ENCODE assay signal across 8 cellular contexts in the genomic region with DNA sequence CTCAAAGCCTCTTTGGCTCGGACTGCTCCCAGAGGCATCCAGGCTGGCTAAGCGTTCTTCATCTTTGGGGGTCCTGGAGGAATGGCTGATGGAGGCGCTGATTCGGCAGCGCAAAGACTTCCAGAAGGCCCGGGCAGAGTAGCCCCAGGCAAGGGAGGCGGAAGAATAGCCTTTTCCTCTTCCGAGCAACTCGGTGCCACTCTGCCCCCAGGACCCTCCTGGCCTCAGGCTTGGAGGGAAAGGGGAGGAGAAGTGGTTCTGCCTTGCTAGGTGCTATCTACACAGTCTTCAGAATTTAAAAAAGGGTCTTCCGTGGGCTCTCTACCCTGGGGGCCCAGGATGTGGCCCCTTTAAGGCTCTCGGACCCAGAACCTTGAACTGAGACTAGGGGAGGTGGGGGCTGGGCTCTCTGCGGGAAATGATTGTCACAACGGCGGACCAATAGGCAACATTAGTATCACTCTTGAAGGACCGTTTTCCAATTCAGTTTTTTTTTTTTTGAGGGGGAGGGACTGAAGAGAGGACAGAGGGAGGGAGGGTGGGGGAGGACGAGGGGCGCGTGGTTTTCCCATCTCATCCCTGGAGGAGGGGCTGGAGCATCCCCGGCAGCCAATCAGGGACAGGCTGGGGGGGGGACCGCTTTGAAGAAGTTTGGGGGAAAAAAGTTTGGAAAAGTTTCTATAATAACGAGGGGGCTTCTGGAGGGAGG. TPM values are rescaled to one million over a fixed set of nuclear protein-coding genes. Genes with fewer than 3 reads are reported as not detected.
DNase-seq lines count a peak whose midpoint lies in the region; ATAC-seq and TF ChIP-seq lines count a peak whose summit lies in the region.

A gene (plus strand): TSS at position 679 of the 709 bp plus-strand sequence. CDS start 157 bp downstream, outside the sequence.

- H3K36me3 ChIP-seq in ACC112 (ENCODE audit: insufficient read depth, low read length), result no peaks in the 10 kb centered on the region; the same call in 1 of the 2 replicates

- H3K4me3 ChIP-seq in ACC112 (ENCODE audit: low read depth, low read length), result peak within 1 kb of the TSS; percentile 99

- H3K4me1 Mint-ChIP-seq in mesothelial cell of epicardium (peaks cover 48% of the 10 kb centered on the region), type B pancreatic cell (ENCODE audit: unreplicated experiment) (peaks cover 19% of the 10 kb centered on the region)

- H3K79me2 ChIP-seq in ACC112 (ENCODE audit: control insufficient read depth, insufficient read depth, low read length, unreplicated experiment), result peaks cover 6% of the 10 kb centered on the region

- no peaks in the 10 kb centered on the region for H3K27me3 ChIP-seq in ACC112 (ENCODE audit: insufficient read depth, low read length)

- peak within 1 kb of the TSS; percentile 89 for H3K4me3 Mint-ChIP-seq in mesothelial cell of epicardium
- peak within 1 kb of the TSS; percentile 95 for H3K4me3 Mint-ChIP-seq in type B pancreatic cell

- H3K4me1 ChIP-seq in ACC112 (ENCODE audit: control insufficient read depth, insufficient read depth, low read length, unreplicated experiment), result peaks cover 48% of the 10 kb centered on the region

- peak; percentile 19 for ATAC-seq in GM18870 (IDR thresholded peaks at IDR 0.05; ENCODE audit: unreplicated experiment)
- ATAC-seq in HG02798 (IDR thresholded peaks at IDR 0.05; ENCODE audit: poor library complexity, unreplicated experiment), result no peak

- H3K27me3 Mint-ChIP-seq in mesothelial cell of epicardium (ENCODE audit: low read depth) (no peaks in the 10 kb centered on the region), type B pancreatic cell (no peaks in the 10 kb centered on the region)

- H3K27ac ChIP-seq in ACC112 (ENCODE audit: low read depth, low read length) (peak within 1 kb of the TSS; percentile 91), epithelial cell of prostate (peak within 1 kb of the TSS; percentile 96)

- H3K27ac Mint-ChIP-seq in mesothelial cell of epicardium, result peak within 1 kb of the TSS; percentile 99
- H3K27ac Mint-ChIP-seq in type B pancreatic cell, result peak within 1 kb of the TSS; percentile 99

- peak within 1 kb of the TSS; percentile 87 for H2AFZ ChIP-seq in ACC112 (ENCODE audit: low read length, unreplicated experiment)

- H3K36me3 Mint-ChIP-seq in mesothelial cell of epicardium (peaks cover 5% of the 10 kb centered on the region), type B pancreatic cell (no peaks in the 10 kb centered on the region)

- TF ChIP-seq CTCF in mesothelial cell of epicardium (IDR thresholded peaks at IDR 0.05; ENCODE audit: unreplicated experiment) (no peak), type B pancreatic cell (conservative IDR thresholded peaks at IDR 0.05) (no peak)

- no peaks in the 10 kb centered on the region for H3K9me3 Mint-ChIP-seq in mesothelial cell of epicardium
- no peaks in the 10 kb centered on the region for H3K9me3 Mint-ChIP-seq in type B pancreatic cell

- DNase-seq in NCI-H1092 (lab: John Stamatoyannopoulos, UW) (peak; percentile 90), T1000 (lab: John Stamatoyannopoulos, UW) (peak; percentile 80), epithelial cell of prostate (ENCODE audit: low read depth, low spot score) (no peak), mesothelial cell of epicardium (ENCODE audit: low spot score in 2 of 2, unreplicated experiment in 2 of 2) (peak; percentile 64 to 76), type B pancreatic cell (ENCODE audit: extremely low spot score, unreplicated experiment) (peak; percentile 80)

RNA-seq across cellular contexts. Expression of the gene that starts here (rescaled TPM):
- total RNA-seq in mesothelial cell of epicardium (291 to 298 TPM (median 292 TPM) in 3 replicates), type B pancreatic cell (ENCODE audit: low replicate concordance) (33.8 and 130 TPM in 2 replicates)
